In genomic region chr10:100654835-100655759, GRCh38 we compare ENCODE assay signal across 9 cellular contexts.
DNase-seq lines count a peak whose midpoint lies in the region; ATAC-seq, FAIRE-seq and TF ChIP-seq lines count a peak whose summit lies in the region.
"Had no signal": no experiment of that assay in that cellular context is flagged by ENCODE, and none has a peak within 500 bp of the region (broad histone marks: within the 10 kb centered on the region; RNA-seq: fewer than 3 reads in every experiment).

No MANE protein-coding gene starts in this region.

- TF ChIP-seq CTCF in WTC11 (IDR thresholded peaks at IDR 0.05) (no peak), glutamatergic neuron (IDR thresholded peaks at IDR 0.05; ENCODE audit: partially characterized antibody, unreplicated experiment) (no peak)

- peak; percentile 21 for DNase-seq in NCI-H2227 (lab: John Stamatoyannopoulos, UW; ENCODE audit: unreplicated experiment)
- DNase-seq in NCI-H2227 treated with DMSO at 0.1 percent for 48 hours (lab: John Stamatoyannopoulos, UW): no peak
- DNase-seq in WTC11 (ENCODE audit: low spot score): peak; percentile 58
- peak; percentile 60 for DNase-seq in glutamatergic neuron
- peak; percentile 29 for DNase-seq in stimulated activated CD8-positive, alpha-beta memory T cell treated with anti-CD3 and anti-CD28 coated beads, Interleukin-4, amount 100 ng/mL, for 48 hours
- DNase-seq in frontal cortex (ENCODE audit: low spot score in 2 of 2): no peak
- no peak for DNase-seq in SIG-M5 treated with dmso at 0.1 percent for 504 hours (lab: John Stamatoyannopoulos, UW; ENCODE audit: unreplicated experiment)

- FAIRE-seq in frontal cortex (lab: Jason Lieb, UNC): no peak
- FAIRE-seq: TTC549 had no signal

- H3K36me3 Mint-ChIP-seq in WTC11: no peaks in the 10 kb centered on the region
- peaks cover 15% of the 10 kb centered on the region for H3K36me3 Mint-ChIP-seq in glutamatergic neuron (ENCODE audit: unreplicated experiment)

- ATAC-seq in WTC11 (peak; percentile 45), HG02588 (IDR thresholded peaks at IDR 0.05; ENCODE audit: unreplicated experiment) (no peak)

- CTCF ChIA-PET in WTC11 (lab: Charles Lee): interaction anchor here (1.0 kb wide), 1 partner anchor 17 kb away, joined by 5 read pairs; no protein-coding TSS in a partner anchor

- POLR2A ChIA-PET in WTC11 (lab: Charles Lee): no interaction called here

- H3K9me3 Mint-ChIP-seq in WTC11: peaks cover 3% of the 10 kb centered on the region; the same call in 1 of the 2 replicates
- peaks cover 16% of the 10 kb centered on the region for H3K9me3 Mint-ChIP-seq in glutamatergic neuron (ENCODE audit: unreplicated experiment)

- peaks cover 80% of the 10 kb centered on the region for H3K27me3 Mint-ChIP-seq in WTC11 (ENCODE audit: low read depth)
- H3K27me3 Mint-ChIP-seq in glutamatergic neuron (ENCODE audit: unreplicated experiment): peaks cover 31% of the 10 kb centered on the region

- H3K27ac Mint-ChIP-seq in WTC11 (no peak overlapping the region), glutamatergic neuron (ENCODE audit: unreplicated experiment) (no peak overlapping the region)

- H3K4me1 Mint-ChIP-seq in WTC11 (peaks cover 34% of the 10 kb centered on the region), glutamatergic neuron (ENCODE audit: low read depth, unreplicated experiment) (peaks cover 7% of the 10 kb centered on the region)

- H3K4me3 Mint-ChIP-seq in WTC11 (peak overlapping the region; percentile 68), glutamatergic neuron (ENCODE audit: unreplicated experiment) (peak overlapping the region; percentile 86)

TF ChIP-seq in WTC11, 78 proteins besides CTCF, POLR2A, EP300 and RAD21:
- TF ChIP-seq USF2 (CRISPR knock-in tag; IDR thresholded peaks at IDR 0.05) (peak; percentile 59), USF1 (CRISPR knock-in tag; IDR thresholded peaks at IDR 0.05) (peak; percentile 43; the same call in 1 of the 2 replicates), ARID4B (CRISPR knock-in tag; IDR thresholded peaks at IDR 0.05; ENCODE audit: borderline replicate concordance) (0 out of 2 replicates have a peak, but pooled peaks have one; percentile 33), SP1 (CRISPR knock-in tag; conservative IDR thresholded peaks at IDR 0.05) (0 out of 2 replicates have a peak, but pooled peaks have one; percentile 22), ZNF671 (CRISPR knock-in tag; IDR thresholded peaks at IDR 0.05) (no peak)

Comparison
In these comparisons a context has a peak if more than half of its experiments do, and no peak if none do; other contexts are left out.
1. DNase-seq: peak in NCI-H2227 (single experiment), WTC11 (single experiment), glutamatergic neuron (single experiment) and stimulated activated CD8-positive, alpha-beta memory T cell treated with anti-CD3 and anti-CD28 coated beads, Interleukin-4, amount 100 ng/mL, for 48 hours (single experiment); none in NCI-H2227 treated with DMSO at 0.1 percent for 48 hours (single experiment), frontal cortex (0 of 2) and SIG-M5 treated with dmso at 0.1 percent for 504 hours (single experiment).